8 cellular contexts compared by ENCODE assay signal in genomic region chr10:42638821-42639270, GRCh38. TPM values are rescaled to one million over a fixed set of nuclear protein-coding genes. Genes with fewer than 3 reads are reported as not detected.
DNase-seq lines count a peak whose midpoint lies in the region; ATAC-seq and TF ChIP-seq lines count a peak whose summit lies in the region.

No MANE protein-coding gene starts in this region.

- WGBS in iPS DF 6.9 (ENCODE audit: insufficient coverage, insufficient read length): no CpG with 5 or more reads among the region's 6 CpGs

- DNase-seq in HFFc6 (no peak), iPS DF 6.9 (ENCODE audit: low read depth, low spot score) (no peak), NCI-H146 (lab: John Stamatoyannopoulos, UW) (no peak), iPS-NIHi7 (ENCODE audit: extremely low spot score) (no peak)
- DNase-seq in activated CD4-positive, alpha-beta memory T cell treated with anti-CD3 and anti-CD28 coated beads for 36 hours: no peak
- no peak for DNase-seq in stimulated activated effector memory CD8-positive, alpha-beta T cell treated with anti-CD3 and anti-CD28 coated beads, Interleukin-12 subunit alpha, Interleukin-12 subunit beta, amount 100 ng/mL, for 72 hours (ENCODE audit: low spot score in 2 of 2)

- no peaks in the 10 kb centered on the region for H3K9me3 ChIP-seq in iPS DF 6.9 (ENCODE audit: control insufficient read depth, insufficient read depth, low read length)

- TF ChIP-seq CTCF in HFFc6 (IDR thresholded peaks at IDR 0.05): no peak

- H3K4me3 ChIP-seq in iPS DF 6.9 (ENCODE audit: low read length): peak overlapping the region; percentile 77; the same call in 1 of the 2 replicates

- CTCF ChIA-PET in activated CD4-positive, alpha-beta memory T cell treated with anti-CD3 and anti-CD28 coated beads for 36 hours (lab: Charles Lee): no interaction called here

- no peaks in the 10 kb centered on the region for H3K4me1 ChIP-seq in iPS DF 6.9 (ENCODE audit: control insufficient read depth, insufficient read depth, low read length)

- H3K9me3 Mint-ChIP-seq in HFFc6: no peaks in the 10 kb centered on the region
- no peaks in the 10 kb centered on the region for H3K9me3 Mint-ChIP-seq in activated CD4-positive, alpha-beta memory T cell treated with anti-CD3 and anti-CD28 coated beads for 36 hours
- H3K9me3 Mint-ChIP-seq in stimulated activated effector memory CD8-positive, alpha-beta T cell treated with anti-CD3 and anti-CD28 coated beads, Interleukin-12 subunit alpha, Interleukin-12 subunit beta, amount 100 ng/mL, for 72 hours: no peaks in the 10 kb centered on the region

- no peak for ATAC-seq in stimulated activated effector memory CD8-positive, alpha-beta T cell treated with anti-CD3 and anti-CD28 coated beads, Interleukin-12 subunit alpha, Interleukin-12 subunit beta, amount 100 ng/mL, for 72 hours
- ATAC-seq in GM21786 (IDR thresholded peaks at IDR 0.05; ENCODE audit: unreplicated experiment) (no peak), GM21526 (IDR thresholded peaks at IDR 0.05; ENCODE audit: low FRiP score, unreplicated experiment) (no peak)

- intact Hi-C loops in activated CD4-positive, alpha-beta memory T cell treated with anti-CD3 and anti-CD28 coated beads for 36 hours (cut with micrococcal nuclease): loop anchor here (1.0 to 10.0 kb wide), 8 partner anchors 87 to 936 kb away; partner anchors contain the start of genes BMS1 and ZNF239

- H3K4me3 Mint-ChIP-seq in HFFc6: peak overlapping the region; percentile 92
- peak overlapping the region; percentile 94 for H3K4me3 Mint-ChIP-seq in activated CD4-positive, alpha-beta memory T cell treated with anti-CD3 and anti-CD28 coated beads for 36 hours
- peak overlapping the region; percentile 94 for H3K4me3 Mint-ChIP-seq in stimulated activated effector memory CD8-positive, alpha-beta T cell treated with anti-CD3 and anti-CD28 coated beads, Interleukin-12 subunit alpha, Interleukin-12 subunit beta, amount 100 ng/mL, for 72 hours

- POLR2A ChIA-PET in activated CD4-positive, alpha-beta memory T cell treated with anti-CD3 and anti-CD28 coated beads for 36 hours (lab: Charles Lee): interaction anchor here (0.9 to 1.0 kb wide), 2 partner anchors 144 to 499 kb away, joined by 3 read pairs; partner anchors contain the start of genes BMS1 and CSGALNACT2

- no peaks in the 10 kb centered on the region for H3K36me3 ChIP-seq in iPS DF 6.9 (ENCODE audit: control insufficient read depth, insufficient read depth, low read length)

- H3K36me3 Mint-ChIP-seq in HFFc6 (ENCODE audit: low read depth): 0 out of 2 replicates have a peak, but pooled peaks cover 4% of the 10 kb centered on the region
- peaks cover 6% of the 10 kb centered on the region for H3K36me3 Mint-ChIP-seq in activated CD4-positive, alpha-beta memory T cell treated with anti-CD3 and anti-CD28 coated beads for 36 hours
- peaks cover 8% of the 10 kb centered on the region for H3K36me3 Mint-ChIP-seq in stimulated activated effector memory CD8-positive, alpha-beta T cell treated with anti-CD3 and anti-CD28 coated beads, Interleukin-12 subunit alpha, Interleukin-12 subunit beta, amount 100 ng/mL, for 72 hours

- H3K4me1 Mint-ChIP-seq in HFFc6 (ENCODE audit: low read depth): peaks cover 19% of the 10 kb centered on the region
- peaks cover 29% of the 10 kb centered on the region for H3K4me1 Mint-ChIP-seq in activated CD4-positive, alpha-beta memory T cell treated with anti-CD3 and anti-CD28 coated beads for 36 hours (ENCODE audit: low read depth)
- H3K4me1 Mint-ChIP-seq in stimulated activated effector memory CD8-positive, alpha-beta T cell treated with anti-CD3 and anti-CD28 coated beads, Interleukin-12 subunit alpha, Interleukin-12 subunit beta, amount 100 ng/mL, for 72 hours: peaks cover 20% of the 10 kb centered on the region

- no peak overlapping the region for H3K27ac ChIP-seq in iPS DF 6.9 (ENCODE audit: low read length)

- no peaks in the 10 kb centered on the region; the same call in 1 of the 2 replicates for H3K27me3 Mint-ChIP-seq in HFFc6 (ENCODE audit: insufficient read depth)
- no peaks in the 10 kb centered on the region for H3K27me3 Mint-ChIP-seq in activated CD4-positive, alpha-beta memory T cell treated with anti-CD3 and anti-CD28 coated beads for 36 hours

- H3K27ac Mint-ChIP-seq in HFFc6: peak overlapping the region; percentile 89
- H3K27ac Mint-ChIP-seq in activated CD4-positive, alpha-beta memory T cell treated with anti-CD3 and anti-CD28 coated beads for 36 hours: peak overlapping the region; percentile 98
- peak overlapping the region; percentile 97 for H3K27ac Mint-ChIP-seq in stimulated activated effector memory CD8-positive, alpha-beta T cell treated with anti-CD3 and anti-CD28 coated beads, Interleukin-12 subunit alpha, Interleukin-12 subunit beta, amount 100 ng/mL, for 72 hours

- H3K27me3 ChIP-seq in iPS DF 6.9 (ENCODE audit: control insufficient read depth, insufficient read depth, low read length): no peaks in the 10 kb centered on the region

RNA-seq across cellular contexts. Expression of gene ZNF33B, which starts 0.5 kb away (rescaled TPM):
- total RNA-seq in HFFc6 (2021; fragmentation: NEBNext Ultra II Directional; extraction: Animal tissue kit (Norgen Biotek cat#: 25700)): 10 to 100 TPM in 1 of 6 experiments, 1 to 10 TPM in 5; 6.7 to 10.1 (median 8.5) TPM
- 1 to 10 TPM; 6.4 to 7.3 TPM for total RNA-seq in activated CD4-positive, alpha-beta memory T cell treated with anti-CD3 and anti-CD28 coated beads for 36 hours
